ENCODE assay signal across 10 cellular contexts in genomic region chr5:181163487-181164075, GRCh38. TPM values are rescaled to one million over a fixed set of nuclear protein-coding genes. Genes with fewer than 3 reads are reported as not detected.
DNase-seq lines count a peak whose midpoint lies in the region; ATAC-seq, FAIRE-seq and TF ChIP-seq lines count a peak whose summit lies in the region.
"Had no signal": no experiment of that assay in that cellular context is flagged by ENCODE, and none has a peak within 500 bp of the region (broad histone marks: within the 10 kb centered on the region; RNA-seq: fewer than 3 reads in every experiment).

No MANE protein-coding gene starts in this region.

- FAIRE-seq in A549 (lab: Jason Lieb, UNC) = peak; percentile 98

- peak overlapping the region; percentile 50 for H3K4me2 ChIP-seq in A549

- no peaks in the 10 kb centered on the region for H3K36me3 ChIP-seq in heart right ventricle

- TF ChIP-seq POLR2A in A549 (IDR thresholded peaks at IDR 0.05; ENCODE audit: low read length) = no peak

- peaks cover 11% of the 10 kb centered on the region for H3K9me3 Mint-ChIP-seq in glutamatergic neuron (ENCODE audit: unreplicated experiment)

- H3K27me3 Mint-ChIP-seq in glutamatergic neuron (ENCODE audit: unreplicated experiment) = peaks cover 19% of the 10 kb centered on the region

- CTCF ChIA-PET in A549 (lab: Yijun Ruan, JAX) = interaction anchor here (0.8 to 1.2 kb wide), 2 partner anchors 9 to 295 kb away, joined by 3 to 4 read pairs; no protein-coding TSS in a partner anchor

- H3K27ac Mint-ChIP-seq in glutamatergic neuron (ENCODE audit: unreplicated experiment) = peak overlapping the region; percentile 87

- ATAC-seq in A549 (peak; percentile 32 to 43; a peak in 3 of 6 replicates), HG02970 (IDR thresholded peaks at IDR 0.05; ENCODE audit: low FRiP score, unreplicated experiment) (no peak), heart right ventricle (no peak)

- peaks cover 3 to 60% (median 44%) of the 10 kb centered on the region in 7 donors for H3K27me3 ChIP-seq in heart right ventricle

- H3K27ac ChIP-seq in A549 (peak overlapping the region in 1 of 2 experiments; percentile 71; a peak in 3 of 6 replicates), heart right ventricle (no peak overlapping the region)

- no peak for TF ChIP-seq CTCF in A549 (IDR thresholded peaks at IDR 0.05)
- TF ChIP-seq CTCF in GM12875 (IDR thresholded peaks at IDR 0.05; ENCODE audit: borderline replicate concordance, insufficient read depth, low read depth, low read length) = no peak
- no peak for TF ChIP-seq CTCF in glutamatergic neuron (IDR thresholded peaks at IDR 0.05; ENCODE audit: partially characterized antibody, unreplicated experiment)
- no peak for TF ChIP-seq CTCF in heart right ventricle (IDR thresholded peaks at IDR 0.05)

- no peak for TF ChIP-seq RAD21 in A549 (conservative IDR thresholded peaks at IDR 0.05 in 1 of 2, IDR thresholded peaks at IDR 0.05 in 1 of 2)

- TF ChIP-seq EP300 in A549 (IDR thresholded peaks at IDR 0.05) = no peak

- DNase-seq in A549 (ENCODE audit: low read depth in 1 of 2, low spot score in 1 of 2) (peak in 1 of 2 experiments; percentile 56), SK-MEL-5 (ENCODE audit: low read depth, low spot score) (peak; percentile 16), glutamatergic neuron (no peak), iPS-NIHi7 (ENCODE audit: extremely low spot score) (no peak), heart right ventricle (no peak), SHP77 (lab: John Stamatoyannopoulos, UW) (no peak)
- DNase-seq: Calu3, NCI-H1417 treated with DMSO at 0.1 percent for 48 hours had no signal

- in situ Hi-C loops in SK-MEL-5 (cut with HindIII; ENCODE audit: low pct_unique_long_range_greater_than_20kb, low sequenced_read_pairs) = no loop called here

- H3K4me3 Mint-ChIP-seq in glutamatergic neuron (ENCODE audit: unreplicated experiment) = peak overlapping the region; percentile 90

- POLR2A ChIA-PET in A549 (lab: Yijun Ruan, JAX) = no interaction called here

- H3K9me3 ChIP-seq in A549 = no peaks in the 10 kb centered on the region
- no peaks in the 10 kb centered on the region for H3K9me3 ChIP-seq in heart right ventricle

- no peak overlapping the region for H3K4me3 ChIP-seq in A549
- H3K4me3 ChIP-seq in GM12875 (ENCODE audit: low read depth, low read length) = peak overlapping the region; percentile 36
- no peak overlapping the region for H3K4me3 ChIP-seq in heart right ventricle

- no peaks in the 10 kb centered on the region for H3K36me3 Mint-ChIP-seq in glutamatergic neuron (ENCODE audit: unreplicated experiment)

- WGBS in A549 (ENCODE audit: missing lambda C conversion rate) = 58% methylated on average over 16 of the region's 16 CpGs
- 40 to 44% methylated on average over 14 to 16 of the region's 16 CpGs for WGBS in heart right ventricle, 2 donors

- H3K4me1 ChIP-seq in A549 = peaks cover 28% of the 10 kb centered on the region
- H3K4me1 ChIP-seq in heart right ventricle = peaks cover 0 to 15% (median 5%) of the 10 kb centered on the region in 9 donors

- intact Hi-C loops in heart right ventricle (cut with DNase I) = loop anchor here in 3 of 10 donors (10.0 kb wide), 2 partner anchors 119 to 299 kb away; partner anchors contain the start of genes BTNL9 (in 2 of the 3) and ZFP62 (in 1 of the 3)

- H3K4me1 Mint-ChIP-seq in glutamatergic neuron (ENCODE audit: low read depth, unreplicated experiment) = peaks cover 8% of the 10 kb centered on the region

TF ChIP-seq in A549, 52 proteins besides CTCF, POLR2A, EP300 and RAD21:
- TF ChIP-seq MAFK (IDR thresholded peaks at IDR 0.05; ENCODE audit: partially characterized antibody) (no peak), SREBF2 (IDR thresholded peaks at IDR 0.05) (peak; percentile 63), ESRRA (IDR thresholded peaks at IDR 0.05; ENCODE audit: borderline replicate concordance, low read length) (no peak), E2F6 (IDR thresholded peaks at IDR 0.05; ENCODE audit: borderline replicate concordance, low read depth) (0 out of 2 replicates have a peak, but pooled peaks have one; percentile 26), HDAC2 (IDR thresholded peaks at IDR 0.05) (no peak)

RNA-seq across cellular contexts. Expression of gene OR2V2, which starts 16.2 kb away (rescaled TPM):
- polyA plus RNA-seq in A549 (2011; rRNA removed) = not detected in 2 replicates
- not detected in 2 replicates for polyA plus RNA-seq in A549 (2012; cell fraction: cytosol; rRNA removed)
- not detected in 2 replicates for polyA plus RNA-seq in A549 (2012; cell fraction: nucleus; rRNA removed)
- not detected in 3 replicates for polyA plus RNA-seq in A549 (2017; fragmentation: RNase III; extraction: RNeasy Plus Mini Kit Qiagen cat#74134 plus additional on column Dnase treatment)
- not detected in 2 replicates for polyA minus RNA-seq in A549 (2011; rRNA and poly(A)+ RNA removed)
- not detected in 2 replicates for total RNA-seq in SK-MEL-5 (2014; rRNA removed; shearing (Covaris generic))
- polyA plus RNA-seq in SK-MEL-5 (2015; cell fraction: cytosol; rRNA removed) = not detected in 2 replicates
- not detected in 2 replicates for polyA plus RNA-seq in SK-MEL-5 (2015; cell fraction: nucleus; rRNA removed)
- not detected for total RNA-seq in glutamatergic neuron (ENCODE audit: unreplicated experiment)
- total RNA-seq in heart right ventricle = not detected
- not detected for polyA plus RNA-seq in heart right ventricle
- total RNA-seq: Calu3 had no signal

RNA-seq across cellular contexts. Expression of gene OR2V1, which starts 32.6 kb away (rescaled TPM):
- polyA plus RNA-seq in A549 (2011; rRNA removed) = not detected in 2 replicates
- not detected in 2 replicates for polyA plus RNA-seq in A549 (2012; cell fraction: cytosol; rRNA removed)
- not detected in 2 replicates for polyA plus RNA-seq in A549 (2012; cell fraction: nucleus; rRNA removed)
- not detected in 3 replicates for polyA plus RNA-seq in A549 (2017; fragmentation: RNase III; extraction: RNeasy Plus Mini Kit Qiagen cat#74134 plus additional on column Dnase treatment)
- polyA minus RNA-seq in A549 (2011; rRNA and poly(A)+ RNA removed) = not detected in 2 replicates
- total RNA-seq in SK-MEL-5 (2014; rRNA removed; shearing (Covaris generic)) = not detected in 2 replicates
- not detected in 2 replicates for polyA plus RNA-seq in SK-MEL-5 (2015; cell fraction: cytosol; rRNA removed)
- not detected in 2 replicates for polyA plus RNA-seq in SK-MEL-5 (2015; cell fraction: nucleus; rRNA removed)
- not detected for total RNA-seq in glutamatergic neuron (ENCODE audit: unreplicated experiment)
- not detected for total RNA-seq in heart right ventricle
- not detected for polyA plus RNA-seq in heart right ventricle
- total RNA-seq: Calu3 had no signal

RNA-seq across cellular contexts. Expression of gene TRIM7, which starts 41.4 kb away (rescaled TPM):
- 20.4 and 30.7 TPM in 2 replicates for polyA plus RNA-seq in A549 (2011; rRNA removed)
- polyA plus RNA-seq in A549 (2012; cell fraction: cytosol; rRNA removed) = 27.2 and 28.7 TPM in 2 replicates
- 20.4 and 25.4 TPM in 2 replicates for polyA plus RNA-seq in A549 (2012; cell fraction: nucleus; rRNA removed)
- polyA plus RNA-seq in A549 (2017; fragmentation: RNase III; extraction: RNeasy Plus Mini Kit Qiagen cat#74134 plus additional on column Dnase treatment) = 21.8 to 23.2 TPM (median 23.1 TPM) in 3 replicates
- polyA minus RNA-seq in A549 (2011; rRNA and poly(A)+ RNA removed) = 5.3 and 5.6 TPM in 2 replicates
- 4.1 and 6.8 TPM in 2 replicates for total RNA-seq in SK-MEL-5 (2014; rRNA removed; shearing (Covaris generic))
- polyA plus RNA-seq in SK-MEL-5 (2015; cell fraction: cytosol; rRNA removed) = 2.5 and 3.3 TPM in 2 replicates
- 1.7 and 3.6 TPM in 2 replicates for polyA plus RNA-seq in SK-MEL-5 (2015; cell fraction: nucleus; rRNA removed)
- 0.93 TPM for total RNA-seq in glutamatergic neuron (ENCODE audit: unreplicated experiment)
- total RNA-seq in heart right ventricle = 1 to 10 TPM; 4.4 to 9.5 (median 6.0) TPM
- 10 to 100 TPM in 1 of 2 donors, 1 to 10 TPM in 1; 3.9 to 30.8 TPM for polyA plus RNA-seq in heart right ventricle

RNA-seq across cellular contexts. Expression of gene TRIM41, which starts 59.5 kb away (rescaled TPM):
- polyA plus RNA-seq in A549 (2011; rRNA removed) = 17.0 and 22.7 TPM in 2 replicates
- polyA plus RNA-seq in A549 (2012; cell fraction: cytosol; rRNA removed) = 21.6 and 22.2 TPM in 2 replicates
- polyA plus RNA-seq in A549 (2012; cell fraction: nucleus; rRNA removed) = 73.3 and 77.6 TPM in 2 replicates
- 29.7 to 35.0 TPM (median 32.5 TPM) in 3 replicates for polyA plus RNA-seq in A549 (2017; fragmentation: RNase III; extraction: RNeasy Plus Mini Kit Qiagen cat#74134 plus additional on column Dnase treatment)
- polyA minus RNA-seq in A549 (2011; rRNA and poly(A)+ RNA removed) = 10.5 and 11.3 TPM in 2 replicates
- 14.4 and 17.9 TPM in 2 replicates for total RNA-seq in SK-MEL-5 (2014; rRNA removed; shearing (Covaris generic))
- polyA plus RNA-seq in SK-MEL-5 (2015; cell fraction: cytosol; rRNA removed) = 18.4 and 18.7 TPM in 2 replicates
- 56.1 and 57.5 TPM in 2 replicates for polyA plus RNA-seq in SK-MEL-5 (2015; cell fraction: nucleus; rRNA removed)
- 28.8 TPM for total RNA-seq in glutamatergic neuron (ENCODE audit: unreplicated experiment)
- total RNA-seq in heart right ventricle = 10 to 100 TPM; 17.3 to 28.2 (median 26.0) TPM
- 10 to 100 TPM; 12.1 to 20.5 TPM for polyA plus RNA-seq in heart right ventricle

Comparison
In these comparisons a context has a peak if more than half of its experiments do, and no peak if none do; other contexts are left out.
1. ATAC-seq: peak in A549 (2 of 2); none in HG02970 (single experiment) and heart right ventricle (0 of 8).